Comparison of ENCODE assay signal across 1 cellular context in the genomic region with DNA sequence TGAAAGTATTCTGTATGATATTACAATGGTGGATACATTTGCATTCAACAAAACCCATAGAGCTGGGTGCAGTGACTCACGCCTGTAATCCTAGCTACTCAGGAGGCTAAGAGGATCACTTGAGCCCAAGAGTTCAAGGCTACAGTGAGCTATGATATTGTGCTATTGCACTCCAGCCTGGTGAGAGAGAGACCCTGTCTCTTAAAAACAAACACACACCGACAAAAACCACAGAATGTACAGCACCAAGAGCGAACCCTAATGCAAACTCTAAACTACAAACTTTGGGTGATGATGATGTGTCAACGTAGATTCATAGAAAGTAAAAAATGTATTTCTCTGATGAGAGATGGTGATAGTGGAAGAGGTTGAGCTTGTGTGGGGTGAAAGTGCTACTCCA.
TF ChIP-seq lines count a peak whose summit lies in the region.

No MANE protein-coding gene starts in this region.

TF ChIP-seq in HepG2, 621 proteins besides CTCF, POLR2A, EP300 and RAD21 (continued from another document and continues in another):
- no peak for TF ChIP-seq ZSCAN30 (CRISPR knock-in tag; IDR thresholded peaks at IDR 0.05)
- TF ChIP-seq RNF2 (conservative IDR thresholded peaks at IDR 0.05; ENCODE audit: low read depth), result no peak
- no peak for TF ChIP-seq THRA (CRISPR knock-in tag; IDR thresholded peaks at IDR 0.05; ENCODE audit: borderline replicate concordance)
- no peak for TF ChIP-seq ZNF263 (CRISPR knock-in tag; IDR thresholded peaks at IDR 0.05)
- no peak for TF ChIP-seq E2F1 (CRISPR knock-in tag; IDR thresholded peaks at IDR 0.05)
- no peak for TF ChIP-seq ZNF460 (CRISPR knock-in tag; IDR thresholded peaks at IDR 0.05; ENCODE audit: borderline replicate concordance)
- no peak for TF ChIP-seq MYC (CRISPR knock-in tag; IDR thresholded peaks at IDR 0.05; ENCODE audit: borderline replicate concordance)
- TF ChIP-seq NR2F6 (IDR thresholded peaks at IDR 0.05), result peak; percentile 24; the same call in 1 of the 2 replicates
- TF ChIP-seq NR2F6 (CRISPR knock-in tag; IDR thresholded peaks at IDR 0.05), result peak; percentile 67; the same call in 1 of the 2 replicates
- no peak for TF ChIP-seq HOXA5 (CRISPR knock-in tag; IDR thresholded peaks at IDR 0.05)
- peak; percentile 42; the same call in 1 of the 2 replicates for TF ChIP-seq MED1 (CRISPR knock-in tag; IDR thresholded peaks at IDR 0.05)
- no peak for TF ChIP-seq GRHL1 (CRISPR knock-in tag; conservative IDR thresholded peaks at IDR 0.05)
- no peak for TF ChIP-seq POLR2AphosphoS2 (IDR thresholded peaks at IDR 0.05; ENCODE audit: low read depth, low read length)
- no peak for TF ChIP-seq TAF15 (IDR thresholded peaks at IDR 0.05; ENCODE audit: low read depth, low read length, poor library complexity, severe bottlenecking)
- TF ChIP-seq RFXANK (CRISPR knock-in tag; IDR thresholded peaks at IDR 0.05), result no peak
- no peak for TF ChIP-seq RNF219 (CRISPR knock-in tag; IDR thresholded peaks at IDR 0.05)
- TF ChIP-seq ZNF335 (CRISPR knock-in tag; IDR thresholded peaks at IDR 0.05), result no peak
- TF ChIP-seq HNRNPUL1 (IDR thresholded peaks at IDR 0.05; ENCODE audit: low read depth, low read length), result no peak
- no peak for TF ChIP-seq TFDP2 (CRISPR knock-in tag; IDR thresholded peaks at IDR 0.05)
- peak; percentile 40; the same call in 1 of the 2 replicates for TF ChIP-seq ZNF12 (CRISPR knock-in tag; IDR thresholded peaks at IDR 0.05)
- no peak for TF ChIP-seq PLRG1 (conservative IDR thresholded peaks at IDR 0.05)
- TF ChIP-seq IRF2 (CRISPR knock-in tag; IDR thresholded peaks at IDR 0.05), result no peak
- no peak for TF ChIP-seq ZNF672 (CRISPR knock-in tag; IDR thresholded peaks at IDR 0.05)
- no peak for TF ChIP-seq ZNF260 (CRISPR knock-in tag; IDR thresholded peaks at IDR 0.05; ENCODE audit: borderline replicate concordance, low read depth)
- no peak for TF ChIP-seq ZNF136 (CRISPR knock-in tag; IDR thresholded peaks at IDR 0.05; ENCODE audit: low read depth)
- TF ChIP-seq ZNF382 (CRISPR knock-in tag; IDR thresholded peaks at IDR 0.05; ENCODE audit: borderline replicate concordance), result no peak
- peak; percentile 75 for TF ChIP-seq SKI (IDR thresholded peaks at IDR 0.05; ENCODE audit: partially characterized antibody)
- peak; percentile 93 for TF ChIP-seq RARA (CRISPR knock-in tag; IDR thresholded peaks at IDR 0.05)
- TF ChIP-seq HHEX (CRISPR knock-in tag; IDR thresholded peaks at IDR 0.05), result peak; percentile 60; the same call in 1 of the 2 replicates
- TF ChIP-seq CENPBD1 (CRISPR knock-in tag; IDR thresholded peaks at IDR 0.05; ENCODE audit: borderline replicate concordance, low read depth), result no peak
- TF ChIP-seq KAT8 (CRISPR knock-in tag; IDR thresholded peaks at IDR 0.05), result 0 out of 2 replicates have a peak, but pooled peaks have one; percentile 46
- no peak for TF ChIP-seq CBX2 (IDR thresholded peaks at IDR 0.05; ENCODE audit: low read depth, low read length)
- no peak for TF ChIP-seq CBX2 (CRISPR knock-in tag; IDR thresholded peaks at IDR 0.05; ENCODE audit: low read depth)
- TF ChIP-seq HNF4A (CRISPR knock-in tag; IDR thresholded peaks at IDR 0.05), result peak; percentile 88
- TF ChIP-seq GATAD1 (CRISPR knock-in tag; IDR thresholded peaks at IDR 0.05), result 0 out of 2 replicates have a peak, but pooled peaks have one; percentile 18
- no peak for TF ChIP-seq ADNP (CRISPR knock-in tag; IDR thresholded peaks at IDR 0.05)
- no peak for TF ChIP-seq ZSCAN31 (CRISPR knock-in tag; IDR thresholded peaks at IDR 0.05; ENCODE audit: low read depth)
- TF ChIP-seq SSRP1 (CRISPR knock-in tag; IDR thresholded peaks at IDR 0.05), result no peak
- no peak for TF ChIP-seq SP2 (CRISPR knock-in tag; IDR thresholded peaks at IDR 0.05)
- no peak for TF ChIP-seq ZNF546 (CRISPR knock-in tag; conservative IDR thresholded peaks at IDR 0.05)
- no peak for TF ChIP-seq AGO2 (optimal IDR thresholded peaks at IDR 0.05; ENCODE audit: low read depth, low read length)
- no peak for TF ChIP-seq PBX2 (CRISPR knock-in tag; IDR thresholded peaks at IDR 0.05)
- TF ChIP-seq NCOA1 (CRISPR knock-in tag; IDR thresholded peaks at IDR 0.05), result no peak
- no peak for TF ChIP-seq SP140L (CRISPR knock-in tag; IDR thresholded peaks at IDR 0.05; ENCODE audit: borderline replicate concordance)
- TF ChIP-seq KLF12 (CRISPR knock-in tag; IDR thresholded peaks at IDR 0.05; ENCODE audit: borderline replicate concordance), result no peak
- no peak for TF ChIP-seq DR1 (CRISPR knock-in tag; IDR thresholded peaks at IDR 0.05)
- 0 out of 2 replicates have a peak, but pooled peaks have one; percentile 33 for TF ChIP-seq ZGPAT (CRISPR knock-in tag; IDR thresholded peaks at IDR 0.05)
- TF ChIP-seq ZNF574 (CRISPR knock-in tag; IDR thresholded peaks at IDR 0.05), result no peak
- TF ChIP-seq, protein P1, sequence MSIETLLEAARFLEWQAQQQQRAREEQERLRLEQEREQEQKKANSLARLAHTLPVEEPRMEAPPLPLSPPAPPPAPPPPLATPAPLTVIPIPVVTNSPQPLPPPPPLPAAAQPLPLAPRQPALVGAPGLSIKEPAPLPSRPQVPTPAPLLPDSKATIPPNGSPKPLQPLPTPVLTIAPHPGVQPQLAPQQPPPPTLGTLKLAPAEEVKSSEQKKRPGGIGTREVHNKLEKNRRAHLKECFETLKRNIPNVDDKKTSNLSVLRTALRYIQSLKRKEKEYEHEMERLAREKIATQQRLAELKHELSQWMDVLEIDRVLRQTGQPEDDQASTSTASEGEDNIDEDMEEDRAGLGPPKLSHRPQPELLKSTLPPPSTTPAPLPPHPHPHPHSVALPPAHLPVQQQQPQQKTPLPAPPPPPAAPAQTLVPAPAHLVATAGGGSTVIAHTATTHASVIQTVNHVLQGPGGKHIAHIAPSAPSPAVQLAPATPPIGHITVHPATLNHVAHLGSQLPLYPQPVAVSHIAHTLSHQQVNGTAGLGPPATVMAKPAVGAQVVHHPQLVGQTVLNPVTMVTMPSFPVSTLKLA (IDR thresholded peaks at IDR 0.05), result no peak
- TF ChIP-seq, protein P2, sequence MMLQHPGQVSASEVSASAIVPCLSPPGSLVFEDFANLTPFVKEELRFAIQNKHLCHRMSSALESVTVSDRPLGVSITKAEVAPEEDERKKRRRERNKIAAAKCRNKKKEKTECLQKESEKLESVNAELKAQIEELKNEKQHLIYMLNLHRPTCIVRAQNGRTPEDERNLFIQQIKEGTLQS (CRISPR knock-in tag; IDR thresholded peaks at IDR 0.05), result 0 out of 2 replicates have a peak, but pooled peaks have one; percentile 26
- no peak for TF ChIP-seq ZNF44 (CRISPR knock-in tag; IDR thresholded peaks at IDR 0.05)
- no peak for TF ChIP-seq GTF2F1 (IDR thresholded peaks at IDR 0.05; ENCODE audit: low read length)
- peak; percentile 72 for TF ChIP-seq SAP130 (CRISPR knock-in tag; IDR thresholded peaks at IDR 0.05; ENCODE audit: low read depth)
- TF ChIP-seq ZNF160 (CRISPR knock-in tag; IDR thresholded peaks at IDR 0.05), result no peak
- peak; percentile 64 for TF ChIP-seq PITX1 (CRISPR knock-in tag; IDR thresholded peaks at IDR 0.05)
